Comparison of ENCODE assay signal across 19 cellular contexts in the genomic region with DNA sequence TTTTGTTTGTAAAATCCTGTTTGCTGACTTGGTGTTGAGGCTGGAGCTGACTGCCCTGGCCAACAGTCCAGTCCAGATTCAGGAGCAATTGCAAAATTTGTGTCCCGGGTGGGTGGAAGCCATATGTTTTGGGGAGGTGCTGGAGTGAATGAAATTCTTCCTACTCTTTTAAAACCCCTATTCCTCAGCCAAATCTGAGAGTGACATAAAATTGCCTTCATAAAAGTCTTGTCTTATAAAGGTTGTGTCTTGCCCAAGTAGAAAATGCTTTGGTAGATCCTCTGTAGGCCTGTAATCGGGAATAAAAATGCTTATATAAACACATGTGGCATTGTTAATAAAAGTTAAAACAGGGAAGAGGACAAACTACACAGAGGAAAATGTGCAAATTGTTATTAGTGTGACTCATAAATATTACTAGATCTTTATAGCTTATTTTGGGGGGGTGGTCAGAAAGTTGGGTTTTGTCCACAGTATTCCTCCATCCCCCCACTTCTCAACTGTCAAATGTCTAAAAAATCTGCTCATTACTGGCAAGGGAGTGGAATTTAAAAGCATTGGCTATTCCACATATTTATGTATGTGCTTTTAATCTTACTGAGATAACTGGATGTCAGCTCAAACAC. TPM values are rescaled to one million over a fixed set of nuclear protein-coding genes. Genes with fewer than 3 reads are reported as not detected.
DNase-seq lines count a peak whose midpoint lies in the region; ATAC-seq and TF ChIP-seq lines count a peak whose summit lies in the region.
"Had no signal": no experiment of that assay in that cellular context is flagged by ENCODE, and none has a peak within 500 bp of the region (broad histone marks: within the 10 kb centered on the region; RNA-seq: fewer than 3 reads in every experiment).

No MANE protein-coding gene starts in this region.

- intact Hi-C loops in left ventricle myocardium superior (cut with micrococcal nuclease) = no loop called here
- intact Hi-C loops in activated naive CD4-positive, alpha-beta T cell treated with anti-CD3 and anti-CD28 coated beads for 36 hours (cut with micrococcal nuclease) = no loop called here

- no peak overlapping the region for H3K4me3 ChIP-seq in choroid plexus epithelial cell (ENCODE audit: low read depth, low read length)

- peaks cover 98% of the 10 kb centered on the region for H3K36me3 Mint-ChIP-seq in stimulated activated effector memory CD8-positive, alpha-beta T cell treated with anti-CD3 and anti-CD28 coated beads, Interleukin-12 subunit alpha, Interleukin-12 subunit beta, amount 100 ng/mL, for 72 hours
- H3K36me3 Mint-ChIP-seq in activated naive CD4-positive, alpha-beta T cell treated with anti-CD3 and anti-CD28 coated beads for 36 hours (ENCODE audit: low read depth) = peaks cover 40% of the 10 kb centered on the region

- H3K27ac Mint-ChIP-seq in stimulated activated effector memory CD8-positive, alpha-beta T cell treated with anti-CD3 and anti-CD28 coated beads, Interleukin-12 subunit alpha, Interleukin-12 subunit beta, amount 100 ng/mL, for 72 hours = peak overlapping the region; percentile 30
- H3K27ac Mint-ChIP-seq in activated naive CD4-positive, alpha-beta T cell treated with anti-CD3 and anti-CD28 coated beads for 36 hours = no peak overlapping the region
- H3K27ac Mint-ChIP-seq: stimulated activated naive CD8-positive, alpha-beta T cell treated with anti-CD3 and anti-CD28 coated beads, Interleukin-15, Interleukin-2, amounts not matched to agents 100 ng/mL and 50 ng/mL, for 24 hours had no signal

- TF ChIP-seq CTCF in choroid plexus epithelial cell (conservative IDR thresholded peaks at IDR 0.05; ENCODE audit: low read depth, low read length) = no peak

- ATAC-seq in left ventricle myocardium superior = peak; percentile 75
- ATAC-seq in stimulated activated effector memory CD8-positive, alpha-beta T cell treated with anti-CD3 and anti-CD28 coated beads, Interleukin-12 subunit alpha, Interleukin-12 subunit beta, amount 100 ng/mL, for 72 hours = no peak

- H3K27me3 Mint-ChIP-seq in activated naive CD4-positive, alpha-beta T cell treated with anti-CD3 and anti-CD28 coated beads for 36 hours (ENCODE audit: low read depth) = no peaks in the 10 kb centered on the region
- H3K27me3 Mint-ChIP-seq: brain; stimulated activated naive CD8-positive, alpha-beta T cell treated with anti-CD3 and anti-CD28 coated beads, Interleukin-15, Interleukin-2, amounts not matched to agents 100 ng/mL and 50 ng/mL, for 24 hours had no signal

- H3K9me3 Mint-ChIP-seq in stimulated activated effector memory CD8-positive, alpha-beta T cell treated with anti-CD3 and anti-CD28 coated beads, Interleukin-12 subunit alpha, Interleukin-12 subunit beta, amount 100 ng/mL, for 72 hours = no peaks in the 10 kb centered on the region
- H3K9me3 Mint-ChIP-seq in activated naive CD4-positive, alpha-beta T cell treated with anti-CD3 and anti-CD28 coated beads for 36 hours = no peaks in the 10 kb centered on the region
- H3K9me3 Mint-ChIP-seq: brain; stimulated activated naive CD8-positive, alpha-beta T cell treated with anti-CD3 and anti-CD28 coated beads, Interleukin-15, Interleukin-2, amounts not matched to agents 100 ng/mL and 50 ng/mL, for 24 hours had no signal

- CTCF ChIA-PET in activated naive CD4-positive, alpha-beta T cell treated with anti-CD3 and anti-CD28 coated beads for 36 hours (lab: Charles Lee) = no interaction called here

- H3K4me1 Mint-ChIP-seq in stimulated activated effector memory CD8-positive, alpha-beta T cell treated with anti-CD3 and anti-CD28 coated beads, Interleukin-12 subunit alpha, Interleukin-12 subunit beta, amount 100 ng/mL, for 72 hours = no peaks in the 10 kb centered on the region
- H3K4me1 Mint-ChIP-seq in activated naive CD4-positive, alpha-beta T cell treated with anti-CD3 and anti-CD28 coated beads for 36 hours (ENCODE audit: low read depth) = no peaks in the 10 kb centered on the region

- no peak overlapping the region for H3K4me3 Mint-ChIP-seq in stimulated activated effector memory CD8-positive, alpha-beta T cell treated with anti-CD3 and anti-CD28 coated beads, Interleukin-12 subunit alpha, Interleukin-12 subunit beta, amount 100 ng/mL, for 72 hours
- no peak overlapping the region for H3K4me3 Mint-ChIP-seq in activated naive CD4-positive, alpha-beta T cell treated with anti-CD3 and anti-CD28 coated beads for 36 hours
- H3K4me3 Mint-ChIP-seq: brain; stimulated activated naive CD8-positive, alpha-beta T cell treated with anti-CD3 and anti-CD28 coated beads, Interleukin-15, Interleukin-2, amounts not matched to agents 100 ng/mL and 50 ng/mL, for 24 hours had no signal

- DNase-seq in GM03348 (ENCODE audit: low spot score) = peak; percentile 51
- peak; percentile 11 for DNase-seq in choroid plexus epithelial cell (ENCODE audit: low read depth)
- no peak for DNase-seq in left ventricle myocardium superior
- no peak for DNase-seq in stimulated activated effector memory CD8-positive, alpha-beta T cell treated with anti-CD3 and anti-CD28 coated beads, Interleukin-12 subunit alpha, Interleukin-12 subunit beta, amount 100 ng/mL, for 72 hours (ENCODE audit: low spot score in 2 of 2)
- DNase-seq in activated CD8-positive, alpha-beta memory T cell treated with anti-CD3 and anti-CD28 coated beads, Interleukin-2, amount 50 U/mL, for 48 hours = no peak
- no peak for DNase-seq in activated naive CD4-positive, alpha-beta T cell treated with anti-CD3 and anti-CD28 coated beads for 36 hours
- DNase-seq in stimulated activated CD4-positive, alpha-beta T cell treated with anti-CD3 and anti-CD28 coated beads, Interleukin-2, amount 100 ng/mL, for 48 hours = no peak
- DNase-seq in NCI-H526 (lab: John Stamatoyannopoulos, UW) = no peak
- DNase-seq: activated CD4-positive, alpha-beta T cell treated with anti-CD3 and anti-CD28 coated beads, Interleukin-2, amount 50 U/mL, for 48 hours; activated naive CD4-positive, alpha-beta T cell treated with Interleukin-2 at 50 U/mL for 16 hours; islet precursor cell; KBM-7; mesendoderm; NCI-H2081; NCI-H524; SHP77; WERI-Rb-1 had no signal

RNA-seq across cellular contexts. Expression of a gene that starts 45.6 kb away (rescaled TPM):
- total RNA-seq in left ventricle myocardium superior = 554 TPM
- 10 to 100 TPM; 98.4 to 98.9 TPM for total RNA-seq in activated naive CD4-positive, alpha-beta T cell treated with anti-CD3 and anti-CD28 coated beads for 36 hours

Comparison
In these comparisons a context has a peak if more than half of its experiments do, and no peak if none do; other contexts are left out.
1. DNase-seq: peak in GM03348 (single experiment) and choroid plexus epithelial cell (single experiment); none in left ventricle myocardium superior (single experiment), stimulated activated effector memory CD8-positive, alpha-beta T cell treated with anti-CD3 and anti-CD28 coated beads, Interleukin-12 subunit alpha, Interleukin-12 subunit beta, amount 100 ng/mL, for 72 hours (0 of 2), activated CD8-positive, alpha-beta memory T cell treated with anti-CD3 and anti-CD28 coated beads, Interleukin-2, amount 50 U/mL, for 48 hours (single experiment), activated naive CD4-positive, alpha-beta T cell treated with anti-CD3 and anti-CD28 coated beads for 36 hours (single experiment), stimulated activated CD4-positive, alpha-beta T cell treated with anti-CD3 and anti-CD28 coated beads, Interleukin-2, amount 100 ng/mL, for 48 hours (0 of 2) and NCI-H526 (0 of 2).